ENCODE assay signal across 8 cellular contexts in the genomic region with DNA sequence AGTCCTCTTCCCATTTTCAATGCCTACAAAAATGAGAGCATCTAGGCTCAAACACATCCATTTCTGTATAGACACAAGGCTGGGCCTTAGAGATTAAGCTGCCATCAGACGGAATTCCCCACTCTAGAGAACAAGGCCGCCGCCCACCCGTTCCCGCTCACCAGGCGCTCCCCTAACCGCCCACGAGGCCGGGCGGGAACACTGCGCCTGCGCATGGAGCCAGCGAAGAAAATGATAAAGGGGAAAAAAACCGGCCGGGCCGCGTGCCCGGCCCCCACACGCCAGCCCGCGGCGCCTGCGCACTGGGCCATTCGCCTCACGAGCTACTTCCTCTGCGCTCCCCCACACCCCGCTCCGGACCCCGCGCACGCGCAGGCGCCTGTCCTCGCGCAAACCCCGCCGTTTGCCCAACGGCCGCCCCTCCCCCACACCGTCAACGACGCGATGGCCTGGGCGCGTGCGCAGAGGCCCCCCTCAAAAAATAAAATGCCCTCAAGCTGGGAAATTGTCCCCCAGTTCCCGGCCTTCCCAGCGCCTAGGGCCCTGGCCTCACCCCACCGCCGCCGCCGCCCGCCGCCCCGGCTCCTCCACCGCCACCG. TPM values are rescaled to one million over a fixed set of nuclear protein-coding genes. Genes with fewer than 3 reads are reported as not detected.
DNase-seq lines count a peak whose midpoint lies in the region; ATAC-seq and TF ChIP-seq lines count a peak whose summit lies in the region.

No MANE protein-coding gene starts in this region.

- H3K79me2 ChIP-seq in MM.1S (ENCODE audit: low read length) = peaks cover 67% of the 10 kb centered on the region

- H4K20me1 ChIP-seq in MM.1S (ENCODE audit: insufficient read depth, low read length) = peaks cover 6% of the 10 kb centered on the region; the same call in 1 of the 2 replicates

- DNase-seq in COLO668 (lab: John Stamatoyannopoulos, UW; ENCODE audit: unreplicated experiment) = peak; percentile 98
- peak; percentile 77 for DNase-seq in GOT3 (lab: John Stamatoyannopoulos, UW)
- DNase-seq in MM.1S = peak; percentile 97
- DNase-seq in activated effector memory CD4-positive, alpha-beta T cell treated with Interleukin-2 at 50 U/mL for 16 hours = peak; percentile 93
- peak; percentile 96 for DNase-seq in fibroblast of pulmonary artery (ENCODE audit: low read depth)
- DNase-seq in natural killer cell treated with Interleukin-12 subunit alpha and Interleukin-12 subunit beta and Interleukin-15 and Interleukin-18, amount 100 ng/mL, for 72 hours (ENCODE audit: low spot score) = peak; percentile 100
- peak; percentile 87 to 96 (median 94) for DNase-seq in stimulated activated naive CD4-positive, alpha-beta T cell (lab: John Stamatoyannopoulos, UW)

- TF ChIP-seq CTCF in MM.1S (IDR thresholded peaks at IDR 0.05; ENCODE audit: low read length) (no peak), fibroblast of pulmonary artery (IDR thresholded peaks at IDR 0.05; ENCODE audit: low read length, missing control alignments) (no peak)

- H3K4me3 Mint-ChIP-seq in natural killer cell treated with Interleukin-12 subunit alpha and Interleukin-12 subunit beta and Interleukin-15 and Interleukin-18, amount 100 ng/mL, for 72 hours = peak overlapping the region; percentile 95

- peaks cover 29% of the 10 kb centered on the region for H3K36me3 Mint-ChIP-seq in natural killer cell treated with Interleukin-12 subunit alpha and Interleukin-12 subunit beta and Interleukin-15 and Interleukin-18, amount 100 ng/mL, for 72 hours

- no peaks in the 10 kb centered on the region for H3K9me3 Mint-ChIP-seq in natural killer cell treated with Interleukin-12 subunit alpha and Interleukin-12 subunit beta and Interleukin-15 and Interleukin-18, amount 100 ng/mL, for 72 hours

- ATAC-seq in natural killer cell treated with Interleukin-12 subunit alpha and Interleukin-12 subunit beta and Interleukin-15 and Interleukin-18, amount 100 ng/mL, for 72 hours = peak; percentile 53 to 69

- peak overlapping the region; percentile 98 for H3K9ac ChIP-seq in MM.1S (ENCODE audit: low read length)

- no peak overlapping the region for H2AFZ ChIP-seq in MM.1S (ENCODE audit: low read length)

- TF ChIP-seq POLR2A in Raji (IDR thresholded peaks at IDR 0.05; ENCODE audit: insufficient read depth, low read depth, low read length) = peak; percentile 45; the same call in 1 of the 2 replicates

- no peaks in the 10 kb centered on the region for H3K27me3 ChIP-seq in MM.1S (replicated peaks; ENCODE audit: insufficient read depth, low read length)

- H3K27me3 Mint-ChIP-seq in natural killer cell treated with Interleukin-12 subunit alpha and Interleukin-12 subunit beta and Interleukin-15 and Interleukin-18, amount 100 ng/mL, for 72 hours = no peaks in the 10 kb centered on the region

- H3K4me1 Mint-ChIP-seq in natural killer cell treated with Interleukin-12 subunit alpha and Interleukin-12 subunit beta and Interleukin-15 and Interleukin-18, amount 100 ng/mL, for 72 hours (ENCODE audit: low read depth in 2 of 2) = peaks cover 55 to 65% of the 10 kb centered on the region in 2 donors

- H3K4me3 ChIP-seq in MM.1S (ENCODE audit: low read length) = peak overlapping the region; percentile 75
- H3K4me3 ChIP-seq in fibroblast of pulmonary artery (replicated peaks; ENCODE audit: low read depth, low read length) = peak overlapping the region; percentile 70

- peaks cover 21% of the 10 kb centered on the region for H3K36me3 ChIP-seq in MM.1S (replicated peaks; ENCODE audit: insufficient read depth, low read length)

- peak overlapping the region; percentile 98 for H3K27ac Mint-ChIP-seq in natural killer cell treated with Interleukin-12 subunit alpha and Interleukin-12 subunit beta and Interleukin-15 and Interleukin-18, amount 100 ng/mL, for 72 hours

- H3K27ac ChIP-seq in MM.1S (ENCODE audit: low read length) = peak overlapping the region; percentile 93

- no peaks in the 10 kb centered on the region for H3K9me2 ChIP-seq in MM.1S (replicated peaks; ENCODE audit: insufficient read depth, low read length)

- H3K4me1 ChIP-seq in MM.1S (ENCODE audit: low read length) = peaks cover 11% of the 10 kb centered on the region

- H3K4me2 ChIP-seq in MM.1S (ENCODE audit: low read depth, low read length) = peak overlapping the region; percentile 97

- H3F3A ChIP-seq in MM.1S (ENCODE audit: insufficient read depth, low read length) = peaks cover 19% of the 10 kb centered on the region

- H3K9me3 ChIP-seq in MM.1S (replicated peaks; ENCODE audit: insufficient read depth, low read length) = no peaks in the 10 kb centered on the region

RNA-seq across cellular contexts. Expression of a gene that starts 0.5 kb away (rescaled TPM):
- 100 to 1,000 TPM; 559 to 561 TPM for total RNA-seq in natural killer cell treated with Interleukin-12 subunit alpha and Interleukin-12 subunit beta and Interleukin-15 and Interleukin-18, amount 100 ng/mL, for 72 hours

RNA-seq across cellular contexts. Expression of a gene that starts 17.7 kb away (rescaled TPM):
- 100 to 1,000 TPM; 104 to 163 TPM for total RNA-seq in natural killer cell treated with Interleukin-12 subunit alpha and Interleukin-12 subunit beta and Interleukin-15 and Interleukin-18, amount 100 ng/mL, for 72 hours

RNA-seq across cellular contexts. Expression of a gene that starts 28.8 kb away (rescaled TPM):
- total RNA-seq in natural killer cell treated with Interleukin-12 subunit alpha and Interleukin-12 subunit beta and Interleukin-15 and Interleukin-18, amount 100 ng/mL, for 72 hours = 10 to 100 TPM; 58.1 to 63.8 TPM

RNA-seq across cellular contexts. Expression of a gene that starts 36.5 kb away (rescaled TPM):
- 1 to 10 TPM; 1.6 to 1.7 TPM for total RNA-seq in natural killer cell treated with Interleukin-12 subunit alpha and Interleukin-12 subunit beta and Interleukin-15 and Interleukin-18, amount 100 ng/mL, for 72 hours

RNA-seq across cellular contexts. Expression of a gene that starts 50.2 kb away (rescaled TPM):
- total RNA-seq in natural killer cell treated with Interleukin-12 subunit alpha and Interleukin-12 subunit beta and Interleukin-15 and Interleukin-18, amount 100 ng/mL, for 72 hours = 10 to 100 TPM; 60.9 to 87.3 TPM

Comparison
In these comparisons a context has a peak if more than half of its experiments do, and no peak if none do; other contexts are left out.
1. Peak in every context shown above with its lines: DNase-seq, ATAC-seq, H3K4me3 ChIP-seq and H3K27ac ChIP-seq.